ENCODE assay signal across 12 cellular contexts in genomic region chr4:24973471-24974251, GRCh38. TPM values are rescaled to one million over a fixed set of nuclear protein-coding genes. Genes with fewer than 3 reads are reported as not detected.
DNase-seq lines count a peak whose midpoint lies in the region; ATAC-seq and TF ChIP-seq lines count a peak whose summit lies in the region.
"Had no signal": no experiment of that assay in that cellular context is flagged by ENCODE, and none has a peak within 500 bp of the region (broad histone marks: within the 10 kb centered on the region; RNA-seq: fewer than 3 reads in every experiment).

No MANE protein-coding gene starts in this region.

- peak; percentile 38 for ATAC-seq in Right ventricle myocardium inferior
- ATAC-seq: gastrocnemius medialis had no signal

- DNase-seq in Right ventricle myocardium inferior (ENCODE audit: missing footprints) (peak; percentile 80), cardiac septum (ENCODE audit: low spot score) (no peak), ascending aorta (ENCODE audit: low spot score in 2 of 2) (peak; percentile 17 to 73), kidney tubule cell (ENCODE audit: low spot score) (peak; percentile 86), DMS114 treated with DMSO at 0.1 percent for 48 hours (lab: John Stamatoyannopoulos, UW; ENCODE audit: unreplicated experiment) (no peak), NCI-H1105 (lab: John Stamatoyannopoulos, UW) (no peak), AML-193 (lab: John Stamatoyannopoulos, UW) (no peak), HUDEP-2 (lab: John Stamatoyannopoulos, UW; ENCODE audit: unreplicated experiment in 76 of 76) (no peak)
- DNase-seq: stimulated activated naive CD4-positive, alpha-beta T cell; SW 1271 had no signal

- intact Hi-C loops in Right ventricle myocardium inferior (cut with DNase I), result no loop called here
- intact Hi-C loops in cardiac septum (cut with DNase I), result no loop called here
- intact Hi-C loops in ascending aorta (cut with DNase I), result no loop called here

- H3K4me1 ChIP-seq in ascending aorta, result no peaks in the 10 kb centered on the region
- H3K4me1 ChIP-seq: gastrocnemius medialis, parathyroid adenoma had no signal

- H3K27me3 ChIP-seq in ascending aorta, result no peaks in the 10 kb centered on the region
- H3K27me3 ChIP-seq: gastrocnemius medialis had no signal

- peak overlapping the region in 1 of 2 donors; percentile 45 for H3K27ac ChIP-seq in ascending aorta
- H3K27ac ChIP-seq: gastrocnemius medialis, parathyroid adenoma had no signal

- no peak for TF ChIP-seq CTCF in ascending aorta (IDR thresholded peaks at IDR 0.05)

- H3K36me3 ChIP-seq in ascending aorta, result no peaks in the 10 kb centered on the region
- H3K36me3 ChIP-seq: gastrocnemius medialis had no signal

- no peaks in the 10 kb centered on the region for H3K9me3 ChIP-seq in ascending aorta
- H3K9me3 ChIP-seq: gastrocnemius medialis had no signal

- no peak overlapping the region for H3K4me3 ChIP-seq in ascending aorta
- H3K4me3 ChIP-seq: gastrocnemius medialis had no signal

RNA-seq across cellular contexts. Expression of gene LGI2, which starts 57.1 kb away (rescaled TPM):
- total RNA-seq in Right ventricle myocardium inferior (3.6 TPM), cardiac septum (5.0 TPM), ascending aorta (2.2 TPM)

Comparison
In these comparisons a context has a peak if more than half of its experiments do, and no peak if none do; other contexts are left out.
1. DNase-seq: peak in Right ventricle myocardium inferior (single experiment), ascending aorta (2 of 2) and kidney tubule cell (single experiment); none in cardiac septum (single experiment), DMS114 treated with DMSO at 0.1 percent for 48 hours (single experiment), NCI-H1105 (single experiment), AML-193 (0 of 2) and HUDEP-2 (0 of 76).